Comparison of ENCODE assay signal across 1 cellular context in genomic region chr17:51166987-51167931, GRCh38.
A peak's percentile ranks its signal among the peaks of the same experiment; 100 is the strongest.
TF ChIP-seq lines count a peak whose summit lies in the region.

No MANE protein-coding gene starts in this region.

TF ChIP-seq in HepG2, 621 proteins besides CTCF, POLR2A, EP300 and RAD21 (continued from another document and continues in another):
- TF ChIP-seq ZGPAT (CRISPR knock-in tag; IDR thresholded peaks at IDR 0.05) = no peak; the same call in 1 of the 2 replicates
- no peak for TF ChIP-seq ZNF180 (CRISPR knock-in tag; IDR thresholded peaks at IDR 0.05; ENCODE audit: borderline replicate concordance, low read depth)
- TF ChIP-seq ELK4 (CRISPR knock-in tag; IDR thresholded peaks at IDR 0.05; ENCODE audit: borderline replicate concordance) = no peak
- TF ChIP-seq ZKSCAN8 (CRISPR knock-in tag; IDR thresholded peaks at IDR 0.05; ENCODE audit: borderline replicate concordance) = no peak
- no peak for TF ChIP-seq MTA1 (CRISPR knock-in tag; IDR thresholded peaks at IDR 0.05; ENCODE audit: borderline replicate concordance)
- TF ChIP-seq NONO (IDR thresholded peaks at IDR 0.05) = no peak
- TF ChIP-seq NONO (CRISPR knock-in tag; conservative IDR thresholded peaks at IDR 0.05) = no peak; the same call in 1 of the 2 replicates
- TF ChIP-seq PPARG (CRISPR knock-in tag; conservative IDR thresholded peaks at IDR 0.05) = no peak
- TF ChIP-seq ZMAT3 (CRISPR knock-in tag; conservative IDR thresholded peaks at IDR 0.05) = no peak; the same call in 1 of the 2 replicates
- TF ChIP-seq DZIP1 (CRISPR knock-in tag; IDR thresholded peaks at IDR 0.05) = no peak
- TF ChIP-seq ZFP62 (CRISPR knock-in tag; IDR thresholded peaks at IDR 0.05) = no peak
- no peak for TF ChIP-seq TBX3 (IDR thresholded peaks at IDR 0.05; ENCODE audit: borderline replicate concordance)
- TF ChIP-seq MEF2D (CRISPR knock-in tag; IDR thresholded peaks at IDR 0.05) = peak; percentile 68; the same call in 1 of the 2 replicates
- no peak for TF ChIP-seq SP140L (CRISPR knock-in tag; IDR thresholded peaks at IDR 0.05; ENCODE audit: borderline replicate concordance)
- TF ChIP-seq SAFB2 (CRISPR knock-in tag; IDR thresholded peaks at IDR 0.05; ENCODE audit: borderline replicate concordance, low read depth) = no peak
- TF ChIP-seq SMAD3 (CRISPR knock-in tag; IDR thresholded peaks at IDR 0.05) = no peak
- TF ChIP-seq CCAR2 (optimal IDR thresholded peaks at IDR 0.05; ENCODE audit: low read depth, low read length) = peak; percentile 65
- TF ChIP-seq TP53 (CRISPR knock-in tag; conservative IDR thresholded peaks at IDR 0.05) = 0 out of 2 replicates have a peak, but pooled peaks have one; percentile 13
- no peak; the same call in 1 of the 2 replicates for TF ChIP-seq ZNF331 (CRISPR knock-in tag; IDR thresholded peaks at IDR 0.05)
- peak; percentile 60 for TF ChIP-seq ZNF687 (CRISPR knock-in tag; IDR thresholded peaks at IDR 0.05)
- no peak for TF ChIP-seq KLF9 (CRISPR knock-in tag; IDR thresholded peaks at IDR 0.05; ENCODE audit: low read depth)
- TF ChIP-seq RFX1 (IDR thresholded peaks at IDR 0.05) = no peak
- TF ChIP-seq ATF3 (CRISPR knock-in tag; IDR thresholded peaks at IDR 0.05) = 0 out of 2 replicates have a peak, but pooled peaks have one; percentile 19
- no peak for TF ChIP-seq SYNCRIP (IDR thresholded peaks at IDR 0.05; ENCODE audit: insufficient read depth, low read depth, low read length)
- no peak for TF ChIP-seq MNT (IDR thresholded peaks at IDR 0.05)
- TF ChIP-seq SNAPC5 (CRISPR knock-in tag; IDR thresholded peaks at IDR 0.05; ENCODE audit: borderline replicate concordance) = peak; percentile 83; the same call in 1 of the 2 replicates
- TF ChIP-seq TFDP2 (CRISPR knock-in tag; IDR thresholded peaks at IDR 0.05) = no peak
- TF ChIP-seq PITX1 (CRISPR knock-in tag; IDR thresholded peaks at IDR 0.05) = 0 out of 2 replicates have a peak, but pooled peaks have one; percentile 40
- 0 out of 2 replicates have a peak, but pooled peaks have one; percentile 23 for TF ChIP-seq ARID3A (IDR thresholded peaks at IDR 0.05; ENCODE audit: low read depth, low read length)
- no peak for TF ChIP-seq TCF7L2 (IDR thresholded peaks at IDR 0.05; ENCODE audit: low read depth, low read length)
- peak; percentile 8; the same call in 1 of the 2 replicates for TF ChIP-seq ELF4 (CRISPR knock-in tag; IDR thresholded peaks at IDR 0.05; ENCODE audit: borderline replicate concordance)
- no peak for TF ChIP-seq ZNF530 (CRISPR knock-in tag; IDR thresholded peaks at IDR 0.05; ENCODE audit: low read depth)
- TF ChIP-seq NR2F1 (CRISPR knock-in tag; IDR thresholded peaks at IDR 0.05) = no peak
- TF ChIP-seq DNMT3B (CRISPR knock-in tag; conservative IDR thresholded peaks at IDR 0.05) = no peak
- no peak for TF ChIP-seq GLMP (CRISPR knock-in tag; IDR thresholded peaks at IDR 0.05; ENCODE audit: borderline replicate concordance)
- no peak for TF ChIP-seq PCBP2 (optimal IDR thresholded peaks at IDR 0.05; ENCODE audit: low read depth, low read length, poor library complexity, severe bottlenecking)
- TF ChIP-seq MAFK (conservative IDR thresholded peaks at IDR 0.05 in 1 of 2, IDR thresholded peaks at IDR 0.05 in 1 of 2; ENCODE audit: low read length in 2 of 2) = no peak
- 0 out of 2 replicates have a peak, but pooled peaks have one; percentile 67 for TF ChIP-seq KLF13 (CRISPR knock-in tag; IDR thresholded peaks at IDR 0.05)
- no peak for TF ChIP-seq PHF21A (CRISPR knock-in tag; IDR thresholded peaks at IDR 0.05)
- no peak for TF ChIP-seq ZNF329 (CRISPR knock-in tag; IDR thresholded peaks at IDR 0.05; ENCODE audit: low read depth)
- TF ChIP-seq ZEB1 (IDR thresholded peaks at IDR 0.05; ENCODE audit: insufficient replicate concordance, low read depth) = no peak
- TF ChIP-seq MED1 (CRISPR knock-in tag; IDR thresholded peaks at IDR 0.05) = peak; percentile 41
- no peak for TF ChIP-seq JUN (CRISPR knock-in tag; IDR thresholded peaks at IDR 0.05)
- 0 out of 2 replicates have a peak, but pooled peaks have one; percentile 9 for TF ChIP-seq BHLHE40 (IDR thresholded peaks at IDR 0.05; ENCODE audit: low read length)
- peak; percentile 52 for TF ChIP-seq PHF8 (CRISPR knock-in tag; IDR thresholded peaks at IDR 0.05)
- TF ChIP-seq ZNF724P (CRISPR knock-in tag; IDR thresholded peaks at IDR 0.05; ENCODE audit: borderline replicate concordance) = no peak
- 0 out of 2 replicates have a peak, but pooled peaks have one; percentile 32 for TF ChIP-seq CHD2 (IDR thresholded peaks at IDR 0.05; ENCODE audit: low read depth, low read length)
- no peak for TF ChIP-seq RORA (CRISPR knock-in tag; IDR thresholded peaks at IDR 0.05)
- TF ChIP-seq ARNTL (CRISPR knock-in tag; IDR thresholded peaks at IDR 0.05) = no peak; the same call in 1 of the 2 replicates
